In genomic region chr20:49568491-49569151, GRCh38 we compare ENCODE assay signal across 12 cellular contexts. TPM values are rescaled to one million over a fixed set of nuclear protein-coding genes. Genes with fewer than 3 reads are reported as not detected.
DNase-seq lines count a peak whose midpoint lies in the region; ATAC-seq and TF ChIP-seq lines count a peak whose summit lies in the region.
"Had no signal": no experiment of that assay in that cellular context is flagged by ENCODE, and none has a peak within 500 bp of the region (broad histone marks: within the 10 kb centered on the region; RNA-seq: fewer than 3 reads in every experiment).

No MANE protein-coding gene starts in this region.

- DNase-seq in activated naive CD4-positive, alpha-beta T cell treated with anti-CD3 and anti-CD28 coated beads, Interleukin-2, amount 50 U/mL, for 72 hours (ENCODE audit: low spot score in 2 of 2), result no peak
- DNase-seq in fibroblast of the aortic adventitia (ENCODE audit: low read depth) (peak; percentile 97), mesothelial cell of epicardium (ENCODE audit: low spot score in 2 of 2, unreplicated experiment in 2 of 2) (peak; percentile 31 to 62), COLO829 (ENCODE audit: low spot score) (no peak)
- no peak for DNase-seq in stimulated activated naive B cell treated with anti-CD40 and anti-IgM and Interleukin-4, amounts not matched to agents 10 μg/mL and 1 μg/mL and 100 μg/mL, for 72 hours
- DNase-seq in stimulated activated naive CD4-positive, alpha-beta T cell (lab: John Stamatoyannopoulos, UW), result no peak
- DNase-seq: activated gamma-delta T cell treated with Interleukin-2 at 50 U/mL for 16 hours, foreskin keratinocyte, NCI-H2029 treated with DMSO at 0.1 percent for 48 hours had no signal

- no peak overlapping the region for H3K27ac ChIP-seq in urinary bladder (ENCODE audit: low read depth)
- H3K27ac ChIP-seq: foreskin keratinocyte had no signal

- H3K36me3 ChIP-seq in urinary bladder (ENCODE audit: insufficient read depth), result no peaks in the 10 kb centered on the region
- H3K36me3 ChIP-seq: BE2C had no signal

- H3K4me3 Mint-ChIP-seq in activated naive CD4-positive, alpha-beta T cell treated with anti-CD3 and anti-CD28 coated beads, Interleukin-2, amount 50 U/mL, for 24 hours, result peak overlapping the region; percentile 33
- peak overlapping the region; percentile 80 for H3K4me3 Mint-ChIP-seq in mesothelial cell of epicardium
- H3K4me3 Mint-ChIP-seq in stimulated activated naive B cell treated with anti-CD40 and anti-IgM and Interleukin-4, amounts not matched to agents 10 μg/mL and 1 μg/mL and 100 μg/mL, for 72 hours, result peak overlapping the region in 1 of 2 donors; percentile 25

- 34% methylated on average over 14 of the region's 14 CpGs for WGBS in urinary bladder

- TF ChIP-seq CTCF in fibroblast of the aortic adventitia (IDR thresholded peaks at IDR 0.05; ENCODE audit: insufficient read depth, low read length) (no peak), mesothelial cell of epicardium (IDR thresholded peaks at IDR 0.05; ENCODE audit: unreplicated experiment) (no peak)

- no peak for ATAC-seq in activated naive CD4-positive, alpha-beta T cell treated with anti-CD3 and anti-CD28 coated beads, Interleukin-2, amount 50 U/mL, for 72 hours
- no peak for ATAC-seq in stimulated activated naive B cell treated with anti-CD40 and anti-IgM and Interleukin-4, amounts not matched to agents 10 μg/mL and 1 μg/mL and 100 μg/mL, for 72 hours (replicated peaks)

- H3K4me1 ChIP-seq in urinary bladder (ENCODE audit: insufficient read depth), result no peaks in the 10 kb centered on the region
- H3K4me1 ChIP-seq: BE2C, foreskin keratinocyte had no signal

- H3K4me3 ChIP-seq in fibroblast of the aortic adventitia (ENCODE audit: low read depth, low read length) (peak overlapping the region; percentile 13), urinary bladder (ENCODE audit: low read depth, low read length) (peak overlapping the region; percentile 45)

- peaks cover 37% of the 10 kb centered on the region for H3K27me3 Mint-ChIP-seq in activated naive CD4-positive, alpha-beta T cell treated with anti-CD3 and anti-CD28 coated beads, Interleukin-2, amount 50 U/mL, for 24 hours
- H3K27me3 Mint-ChIP-seq in mesothelial cell of epicardium (ENCODE audit: low read depth), result no peaks in the 10 kb centered on the region
- H3K27me3 Mint-ChIP-seq in stimulated activated naive B cell treated with anti-CD40 and anti-IgM and Interleukin-4, amounts not matched to agents 10 μg/mL and 1 μg/mL and 100 μg/mL, for 72 hours, result peaks cover 60 to 67% of the 10 kb centered on the region in 2 donors

- H3K27ac Mint-ChIP-seq in activated naive CD4-positive, alpha-beta T cell treated with anti-CD3 and anti-CD28 coated beads, Interleukin-2, amount 50 U/mL, for 24 hours, result no peak overlapping the region
- no peak overlapping the region for H3K27ac Mint-ChIP-seq in activated naive CD4-positive, alpha-beta T cell treated with anti-CD3 and anti-CD28 coated beads, Interleukin-2, amount 50 U/mL, for 72 hours
- H3K27ac Mint-ChIP-seq in mesothelial cell of epicardium, result peak overlapping the region; percentile 88
- H3K27ac Mint-ChIP-seq in stimulated activated naive B cell treated with anti-CD40 and anti-IgM and Interleukin-4, amounts not matched to agents 10 μg/mL and 1 μg/mL and 100 μg/mL, for 72 hours, result no peak overlapping the region

- H3K36me3 Mint-ChIP-seq in activated naive CD4-positive, alpha-beta T cell treated with anti-CD3 and anti-CD28 coated beads, Interleukin-2, amount 50 U/mL, for 24 hours, result peaks cover 3% of the 10 kb centered on the region
- peaks cover 0 to 6% of the 10 kb centered on the region in 2 donors for H3K36me3 Mint-ChIP-seq in activated naive CD4-positive, alpha-beta T cell treated with anti-CD3 and anti-CD28 coated beads, Interleukin-2, amount 50 U/mL, for 72 hours
- peaks cover 3% of the 10 kb centered on the region for H3K36me3 Mint-ChIP-seq in mesothelial cell of epicardium
- no peaks in the 10 kb centered on the region for H3K36me3 Mint-ChIP-seq in stimulated activated naive B cell treated with anti-CD40 and anti-IgM and Interleukin-4, amounts not matched to agents 10 μg/mL and 1 μg/mL and 100 μg/mL, for 72 hours

- no peaks in the 10 kb centered on the region for H3K9me3 Mint-ChIP-seq in activated naive CD4-positive, alpha-beta T cell treated with anti-CD3 and anti-CD28 coated beads, Interleukin-2, amount 50 U/mL, for 24 hours
- no peaks in the 10 kb centered on the region for H3K9me3 Mint-ChIP-seq in activated naive CD4-positive, alpha-beta T cell treated with anti-CD3 and anti-CD28 coated beads, Interleukin-2, amount 50 U/mL, for 72 hours
- no peaks in the 10 kb centered on the region for H3K9me3 Mint-ChIP-seq in mesothelial cell of epicardium
- H3K9me3 Mint-ChIP-seq in stimulated activated naive B cell treated with anti-CD40 and anti-IgM and Interleukin-4, amounts not matched to agents 10 μg/mL and 1 μg/mL and 100 μg/mL, for 72 hours, result no peaks in the 10 kb centered on the region

- H3K4me1 Mint-ChIP-seq in activated naive CD4-positive, alpha-beta T cell treated with anti-CD3 and anti-CD28 coated beads, Interleukin-2, amount 50 U/mL, for 24 hours, result peaks cover 9% of the 10 kb centered on the region
- peaks cover 36% of the 10 kb centered on the region for H3K4me1 Mint-ChIP-seq in mesothelial cell of epicardium
- H3K4me1 Mint-ChIP-seq in stimulated activated naive B cell treated with anti-CD40 and anti-IgM and Interleukin-4, amounts not matched to agents 10 μg/mL and 1 μg/mL and 100 μg/mL, for 72 hours, result peaks cover 6 to 15% of the 10 kb centered on the region in 2 donors

RNA-seq across cellular contexts. Expression of gene PTGIS, which starts 0.7 kb away (rescaled TPM):
- 1 to 10 TPM in 1 of 2 donors, under 1 TPM in 1; 0.60 to 1.0 TPM for total RNA-seq in activated naive CD4-positive, alpha-beta T cell treated with anti-CD3 and anti-CD28 coated beads, Interleukin-2, amount 50 U/mL, for 72 hours
- total RNA-seq in fibroblast of the aortic adventitia (ENCODE audit: low replicate concordance) (279 and 1,011 TPM in 2 replicates), mesothelial cell of epicardium (113 to 118 TPM (median 117 TPM) in 3 replicates), urinary bladder (118 TPM)
- polyA plus RNA-seq in urinary bladder, result 142 TPM
- total RNA-seq: foreskin keratinocyte had no signal
- polyA plus RNA-seq: foreskin keratinocyte had no signal

Comparison
In these comparisons a context has a peak if more than half of its experiments do, and no peak if none do; other contexts are left out.
1. DNase-seq: peak in fibroblast of the aortic adventitia (single experiment) and mesothelial cell of epicardium (2 of 2); none in activated naive CD4-positive, alpha-beta T cell treated with anti-CD3 and anti-CD28 coated beads, Interleukin-2, amount 50 U/mL, for 72 hours (0 of 2), stimulated activated naive B cell treated with anti-CD40 and anti-IgM and Interleukin-4, amounts not matched to agents 10 μg/mL and 1 μg/mL and 100 μg/mL, for 72 hours (single experiment), COLO829 (single experiment) and stimulated activated naive CD4-positive, alpha-beta T cell (0 of 6).
2. RNA of gene PTGIS, which starts 0.7 kb away (total RNA-seq): 279 to 1,011 TPM in fibroblast of the aortic adventitia, 118 TPM in urinary bladder (single experiment) and 113 to 118 TPM in mesothelial cell of epicardium; 0.60 to 1.0 TPM in activated naive CD4-positive, alpha-beta T cell treated with anti-CD3 and anti-CD28 coated beads, Interleukin-2, amount 50 U/mL, for 72 hours; every median in the first group is over 10 times any median in the second.